ENCODE assay signal across 10 cellular contexts in genomic region chr19:51637362-51637978, GRCh38. TPM values are rescaled to one million over a fixed set of nuclear protein-coding genes. Genes with fewer than 3 reads are reported as not detected.
DNase-seq lines count a peak whose midpoint lies in the region; ATAC-seq, FAIRE-seq and TF ChIP-seq lines count a peak whose summit lies in the region.
"Had no signal": no experiment of that assay in that cellular context is flagged by ENCODE, and none has a peak within 500 bp of the region (broad histone marks: within the 10 kb centered on the region; RNA-seq: fewer than 3 reads in every experiment).

No MANE protein-coding gene starts in this region.

- POLR2A ChIA-PET in GM12878 (lab: Charles Lee): no interaction called here

- H4K20me1 ChIP-seq in GM12878 (ENCODE audit: control insufficient read depth, insufficient read depth): no peaks in the 10 kb centered on the region

- H3K27me3 ChIP-seq in GM12878 (replicated peaks in 1 of 2; ENCODE audit: control insufficient read depth in 2 of 2, insufficient read depth in 2 of 2, low read length in 1 of 2): no peaks in the 10 kb centered on the region

- in situ Hi-C loops in GM12878 (cut with MboI): no loop called here
- in situ Hi-C loops in G401 (cut with HindIII; ENCODE audit: low sequenced_read_pairs): no loop called here

- intact Hi-C loops in GM12878 (cut with micrococcal nuclease; ENCODE audit: unreplicated experiment): no loop called here

- H3K4me1 Mint-ChIP-seq in HFFc6 (ENCODE audit: low read depth) (no peaks in the 10 kb centered on the region), naive B cell (peaks cover 19 to 62% (median 34%) of the 10 kb centered on the region in 3 donors)

- no peak overlapping the region for H3K9ac ChIP-seq in GM12878 (ENCODE audit: control insufficient read depth, insufficient read depth, low read length)

- peaks cover 9% of the 10 kb centered on the region for H3K9me3 Mint-ChIP-seq in HFFc6
- peaks cover 0 to 2% (median 0%) of the 10 kb centered on the region in 7 donors for H3K9me3 Mint-ChIP-seq in naive B cell
- H3K9me3 Mint-ChIP-seq: dendritic cell treated with granulocyte-macrophage colony-stimulating factor and Interleukin-4, amounts not matched to agents 40 ng/mL and 50 ng/mL, for 4 days had no signal

- RAD21 ChIA-PET in GM12878 (lab: Charles Lee; ENCODE audit: unreplicated experiment): interaction anchor here (0.5 to 1.0 kb wide), 2 partner anchors 165 to 217 kb away, joined by 3 to 4 read pairs; no protein-coding TSS in a partner anchor

- no peaks in the 10 kb centered on the region; the same call in 2 of the 3 replicates for H3K9me3 ChIP-seq in GM12878 (replicated peaks; ENCODE audit: control insufficient read depth, insufficient read depth, low read length)

- no TSS peak for BruUV-seq in GM12878 (replicated peaks; lab: Mats Ljungman, UMichigan)

- SMC1A ChIA-PET in GM12878 (lab: Charles Lee; ENCODE audit: uncharacterized antibody, unreplicated experiment): interaction anchor here (1.0 to 2.4 kb wide), 3 partner anchors 122 to 164 kb away, joined by 3 to 6 read pairs (median 5); no protein-coding TSS in a partner anchor

- H3K27ac ChIP-seq in GM12878 (ENCODE audit: control insufficient read depth, insufficient read depth): no peak overlapping the region

- TF ChIP-seq POLR2A in GM12878 (IDR thresholded peaks at IDR 0.05; ENCODE audit: low read depth, low read length): no peak

- DNase-seq in D721Med (ENCODE audit: insufficient read length, low spot score) (no peak), HFFc6 (no peak), GM12878 (ENCODE audit: low read depth, low spot score) (no peak), naive B cell (peak; percentile 33), occipital lobe (lab: John Stamatoyannopoulos, UW) (no peak), G401 (ENCODE audit: low spot score) (no peak), amygdala (lab: John Stamatoyannopoulos, UW) (no peak)
- no peak for DNase-seq in activated CD4-positive, alpha-beta T cell treated with anti-CD3 and anti-CD28 coated beads for 4 hours
- DNase-seq: NCI-H510A treated with DMSO at 0.1 percent for 48 hours had no signal

- ATAC-seq in GM12878 (no peak), naive B cell (ENCODE audit: low read depth in 2 of 2) (no peak)

- H3K4me3 Mint-ChIP-seq in HFFc6 (no peak overlapping the region), naive B cell (peak overlapping the region in 2 of 8 donors; percentile 12 to 40)
- H3K4me3 Mint-ChIP-seq: dendritic cell treated with granulocyte-macrophage colony-stimulating factor and Interleukin-4, amounts not matched to agents 40 ng/mL and 50 ng/mL, for 4 days had no signal

- no peak for FAIRE-seq in D721Med (lab: Jason Lieb, UNC)
- FAIRE-seq in GM12878 (lab: Jason Lieb, UNC): no peak

- H2AFZ ChIP-seq in GM12878 (ENCODE audit: control insufficient read depth, low read depth, low read length): no peak overlapping the region

- H3K4me3 ChIP-seq in GM12878: no peak overlapping the region

- H3K36me3 ChIP-seq in GM12878 (ENCODE audit: control insufficient read depth in 2 of 2, insufficient read depth in 2 of 2, low read length in 1 of 2): no peaks in the 10 kb centered on the region

- H3K36me3 Mint-ChIP-seq in HFFc6 (ENCODE audit: low read depth): peaks cover 3% of the 10 kb centered on the region; the same call in 1 of the 2 replicates
- H3K36me3 Mint-ChIP-seq in naive B cell: peaks cover 7 to 11% of the 10 kb centered on the region in 2 donors

- CTCF ChIA-PET in GM12878 (lab: Yijun Ruan, JAX): interaction anchor here (1.0 to 1.9 kb wide), 4 partner anchors 14 to 165 kb away, joined by 3 to 5 read pairs (median 4); no protein-coding TSS in a partner anchor

- no peak overlapping the region for H3K4me2 ChIP-seq in GM12878 (ENCODE audit: control insufficient read depth, insufficient read depth)

- H3K4me1 ChIP-seq in GM12878 (ENCODE audit: control insufficient read depth, insufficient read depth, low read length): no peaks in the 10 kb centered on the region

- no peaks in the 10 kb centered on the region for H3K79me2 ChIP-seq in GM12878 (ENCODE audit: control insufficient read depth, insufficient read depth, low read length)

- TF ChIP-seq CTCF in D721Med (IDR thresholded peaks at IDR 0.05; ENCODE audit: insufficient read depth, missing control alignments) (peak; percentile 46), HFFc6 (IDR thresholded peaks at IDR 0.05) (peak; percentile 77), GM12878 (IDR thresholded peaks at IDR 0.05 in 2 of 3, conservative IDR thresholded peaks at IDR 0.05 in 1 of 3; ENCODE audit: control insufficient read depth in 2 of 3, extremely low read depth in 1 of 3, insufficient read depth in 1 of 3, low read depth in 3 of 3, low read length in 3 of 3) (peak; percentile 17 to 32 (median 31); a peak in 4 of 6 replicates)

- TF ChIP-seq EP300 in GM12878 (IDR thresholded peaks at IDR 0.05; ENCODE audit: borderline replicate concordance in 1 of 2, control insufficient read depth in 1 of 2, low read depth in 2 of 2, low read length in 2 of 2): no peak

- H3K27me3 Mint-ChIP-seq in HFFc6 (ENCODE audit: insufficient read depth) (peaks cover 6% of the 10 kb centered on the region), naive B cell (no peaks in the 10 kb centered on the region)
- H3K27me3 Mint-ChIP-seq: dendritic cell treated with granulocyte-macrophage colony-stimulating factor and Interleukin-4, amounts not matched to agents 40 ng/mL and 50 ng/mL, for 4 days had no signal

- no peak overlapping the region for H3K27ac Mint-ChIP-seq in HFFc6
- H3K27ac Mint-ChIP-seq in naive B cell: peak overlapping the region in 1 of 6 donors; percentile 19
- H3K27ac Mint-ChIP-seq: dendritic cell treated with granulocyte-macrophage colony-stimulating factor and Interleukin-4, amounts not matched to agents 40 ng/mL and 50 ng/mL, for 4 days had no signal

- 0% methylated on average over 4 of the region's 5 CpGs for WGBS in GM12878 (ENCODE audit: insufficient coverage, insufficient replicate concordance, low lambda C conversion rate, missing lambda C conversion rate)

- TF ChIP-seq RAD21 in GM12878 (IDR thresholded peaks at IDR 0.05; ENCODE audit: insufficient read depth, low read depth, low read length): peak; percentile 48

RNA-seq across cellular contexts. Expression of gene SIGLEC5, which starts 7.3 kb away (rescaled TPM):
- not detected for total RNA-seq in HFFc6 (2021; fragmentation: NEBNext Ultra II Directional; extraction: Animal tissue kit (Norgen Biotek cat#: 25700))
- total RNA-seq in GM12878 (2013; cell fraction: nucleolus; rRNA removed): not detected in 2 replicates
- total RNA-seq in GM12878 (2014; rRNA removed) (1.9 and 2.5 TPM in 2 replicates), GM12878 (2014; rRNA removed; fragmentation: Illumina TruSeq; extraction: Trizol) (1.2 and 1.5 TPM in 2 replicates), GM12878 (2021) (1.1 TPM in 1 of 2 replicates, not detected in the other), occipital lobe (not detected)
- polyA plus RNA-seq in GM12878 (2011; ENCODE audit: low read depth): not detected
- polyA plus RNA-seq in GM12878 (2011; rRNA removed) (0.45 TPM in 1 of 2 replicates, not detected in the other), GM12878 (2014; fragmentation: Illumina TruSeq; extraction: Trizol) (0.44 and 1.4 TPM in 2 replicates), GM12878 (2014; fragmentation: Nextera tagmentation; extraction: Ambion mirVana) (under 1 TPM; 0.05 to 0.06 TPM), GM12878 (2014; rRNA removed) (not detected in 2 replicates), GM12878 (2016; fragmentation: Nextera tagmentation; extraction: Ambion mirVana) (1 to 10 TPM; 1.6 to 1.8 TPM), naive B cell (ENCODE audit: low read depth in 6 of 6) (1 to 10 TPM in 1 of 6 donors, not detected in 5; 3.7 TPM)
- 0.30 TPM in 1 of 2 replicates, not detected in the other for polyA plus RNA-seq in GM12878 (2011; cell fraction: cytosol; rRNA removed)
- polyA plus RNA-seq in GM12878 (2011; cell fraction: nucleus; rRNA removed): not detected in 2 replicates
- polyA plus RNA-seq in GM12878 (2012): 0.14 and 0.42 TPM in 2 replicates
- 0.88 TPM in 1 of 2 replicates, not detected in the other for polyA minus RNA-seq in GM12878 (2011; rRNA and poly(A)+ RNA removed)
- polyA minus RNA-seq in GM12878 (2011; cell fraction: cytosol; rRNA and poly(A)+ RNA removed): 1.2 and 2.0 TPM in 2 replicates
- 1.3 and 2.1 TPM in 2 replicates for polyA minus RNA-seq in GM12878 (2011; cell fraction: nucleus; rRNA and poly(A)+ RNA removed)
- not detected in 2 replicates for total RNA-seq in G401 (2014; rRNA removed; shearing (Covaris generic))

RNA-seq across cellular contexts. Expression of gene SIGLEC14, which starts 9.2 kb away (rescaled TPM):
- not detected for total RNA-seq in HFFc6 (2021; fragmentation: NEBNext Ultra II Directional; extraction: Animal tissue kit (Norgen Biotek cat#: 25700))
- total RNA-seq in GM12878 (2013; cell fraction: nucleolus; rRNA removed): 5.5 and 8.5 TPM in 2 replicates
- total RNA-seq in GM12878 (2014; rRNA removed) (4.4 and 6.7 TPM in 2 replicates), GM12878 (2014; rRNA removed; fragmentation: Illumina TruSeq; extraction: Trizol) (2.9 and 3.2 TPM in 2 replicates), GM12878 (2021) (6.2 and 6.8 TPM in 2 replicates), occipital lobe (0.16 TPM)
- 0.68 TPM for polyA plus RNA-seq in GM12878 (2011; ENCODE audit: low read depth)
- polyA plus RNA-seq in GM12878 (2011; rRNA removed) (0.72 and 1.6 TPM in 2 replicates), GM12878 (2014; fragmentation: Illumina TruSeq; extraction: Trizol) (4.8 and 5.0 TPM in 2 replicates), GM12878 (2014; fragmentation: Nextera tagmentation; extraction: Ambion mirVana) (under 1 TPM; 0.57 to 0.82 TPM), GM12878 (2014; rRNA removed) (4.4 and 4.6 TPM in 2 replicates), GM12878 (2016; fragmentation: Nextera tagmentation; extraction: Ambion mirVana) (1 to 10 TPM; 7.1 to 8.4 TPM), naive B cell (ENCODE audit: low read depth in 6 of 6) (10 to 100 TPM; 14.3 to 27.2 (median 19.9) TPM)
- polyA plus RNA-seq in GM12878 (2011; cell fraction: cytosol; rRNA removed): 1.3 and 1.4 TPM in 2 replicates
- 0.76 and 1.3 TPM in 2 replicates for polyA plus RNA-seq in GM12878 (2011; cell fraction: nucleus; rRNA removed)
- polyA plus RNA-seq in GM12878 (2012): 1.1 and 1.6 TPM in 2 replicates
- 0.66 and 1.5 TPM in 2 replicates for polyA minus RNA-seq in GM12878 (2011; rRNA and poly(A)+ RNA removed)
- not detected in 2 replicates for polyA minus RNA-seq in GM12878 (2011; cell fraction: cytosol; rRNA and poly(A)+ RNA removed)
- polyA minus RNA-seq in GM12878 (2011; cell fraction: nucleus; rRNA and poly(A)+ RNA removed): 0.48 and 1.8 TPM in 2 replicates
- not detected in 2 replicates for total RNA-seq in G401 (2014; rRNA removed; shearing (Covaris generic))

RNA-seq across cellular contexts. Expression of gene SPACA6, which starts 55.7 kb away (rescaled TPM):
- total RNA-seq in HFFc6 (2021; fragmentation: NEBNext Ultra II Directional; extraction: Animal tissue kit (Norgen Biotek cat#: 25700)): 10 to 100 TPM; 12.2 to 14.9 (median 13.3) TPM
- 2.9 and 4.2 TPM in 2 replicates for total RNA-seq in GM12878 (2013; cell fraction: nucleolus; rRNA removed)
- total RNA-seq in GM12878 (2014; rRNA removed) (4.6 and 4.8 TPM in 2 replicates), GM12878 (2014; rRNA removed; fragmentation: Illumina TruSeq; extraction: Trizol) (0.78 and 1.1 TPM in 2 replicates), GM12878 (2021) (2.2 and 3.2 TPM in 2 replicates), occipital lobe (3.9 TPM)
- polyA plus RNA-seq in GM12878 (2011; ENCODE audit: low read depth): not detected
- polyA plus RNA-seq in GM12878 (2011; rRNA removed) (0.27 and 0.87 TPM in 2 replicates), GM12878 (2014; fragmentation: Illumina TruSeq; extraction: Trizol) (0.31 and 1.1 TPM in 2 replicates), GM12878 (2014; fragmentation: Nextera tagmentation; extraction: Ambion mirVana) (1 to 10 TPM; 1.2 to 1.3 TPM), GM12878 (2014; rRNA removed) (4.2 and 4.7 TPM in 2 replicates), GM12878 (2016; fragmentation: Nextera tagmentation; extraction: Ambion mirVana) (1 to 10 TPM; 3.0 to 6.5 TPM), naive B cell (ENCODE audit: low read depth in 6 of 6) (1 to 10 TPM in 5 of 6 donors, under 1 TPM in 1; 0.85 to 6.8 (median 3.6) TPM)
- 0.36 and 0.97 TPM in 2 replicates for polyA plus RNA-seq in GM12878 (2011; cell fraction: cytosol; rRNA removed)
- polyA plus RNA-seq in GM12878 (2011; cell fraction: nucleus; rRNA removed): 0.81 and 1.2 TPM in 2 replicates
- 2.0 and 4.5 TPM in 2 replicates for polyA plus RNA-seq in GM12878 (2012)
- polyA minus RNA-seq in GM12878 (2011; rRNA and poly(A)+ RNA removed): 0.36 and 0.37 TPM in 2 replicates
- not detected in 2 replicates for polyA minus RNA-seq in GM12878 (2011; cell fraction: cytosol; rRNA and poly(A)+ RNA removed)
- 3.0 and 8.2 TPM in 2 replicates for polyA minus RNA-seq in GM12878 (2011; cell fraction: nucleus; rRNA and poly(A)+ RNA removed)
- 0.98 and 4.7 TPM in 2 replicates for total RNA-seq in G401 (2014; rRNA removed; shearing (Covaris generic))
